In genomic region chr11:46719048-46719542, GRCh38 we compare ENCODE assay signal across 20 cellular contexts. TPM values are rescaled to one million over a fixed set of nuclear protein-coding genes. Genes with fewer than 3 reads are reported as not detected.
A peak's percentile ranks its signal among the peaks of the same experiment; 100 is the strongest.
DNase-seq lines count a peak whose midpoint lies in the region; ATAC-seq and TF ChIP-seq lines count a peak whose summit lies in the region.
"Had no signal": no experiment of that assay in that cellular context is flagged by ENCODE, and none has a peak within 500 bp of the region (broad histone marks: within the 10 kb centered on the region; RNA-seq: fewer than 3 reads in every experiment).

Gene F2 (plus strand): TSS chr11:46719213. CDS start chr11:46719236, 23 bp downstream.

- H3K4me3 ChIP-seq in NT2/D1 (ENCODE audit: insufficient read length, low read depth) (no peak within 1 kb of the TSS), hepatocyte (no peak within 1 kb of the TSS), Peyer's patch (peak within 1 kb of the TSS in 1 of 4 donors; percentile 21)
- H3K4me3 ChIP-seq: lung had no signal

- H3K27me3 Mint-ChIP-seq in activated CD8-positive, alpha-beta T cell treated with anti-CD3 and anti-CD28 coated beads, Interleukin-2, amount 10 ng/mL, durations not matched to agents 7 days and 5 days (ENCODE audit: low read depth) = no peaks in the 10 kb centered on the region
- no peaks in the 10 kb centered on the region for H3K27me3 Mint-ChIP-seq in activated CD8-positive, alpha-beta T cell treated with anti-CD3 and anti-CD28 coated beads for 36 hours

- H3K79me2 ChIP-seq in hepatocyte = no peaks in the 10 kb centered on the region

- H3K27me3 ChIP-seq in NT2/D1 (ENCODE audit: insufficient read depth, insufficient read length) (no peaks in the 10 kb centered on the region), hepatocyte (no peaks in the 10 kb centered on the region), Peyer's patch (no peaks in the 10 kb centered on the region)
- H3K27me3 ChIP-seq: foreskin keratinocyte had no signal

- H3K9ac ChIP-seq in NT2/D1 (ENCODE audit: insufficient read length, low read depth) = peak within 1 kb of the TSS; percentile 44

- H4K20me1 ChIP-seq in hepatocyte (ENCODE audit: insufficient read depth, poor library complexity, severe bottlenecking) = no peaks in the 10 kb centered on the region

- H3K4me3 Mint-ChIP-seq in activated CD8-positive, alpha-beta T cell treated with anti-CD3 and anti-CD28 coated beads, Interleukin-2, amount 10 ng/mL, durations not matched to agents 7 days and 5 days = no peak within 1 kb of the TSS
- H3K4me3 Mint-ChIP-seq in activated CD8-positive, alpha-beta T cell treated with anti-CD3 and anti-CD28 coated beads for 36 hours = no peak within 1 kb of the TSS
- H3K4me3 Mint-ChIP-seq: activated T-cell treated with anti-CD3 and anti-CD28 coated beads, Interleukin-2, amount 50 U/mL, for 72 hours had no signal

- H3K9me3 ChIP-seq in NT2/D1 (ENCODE audit: insufficient read depth, low read length) = no peaks in the 10 kb centered on the region
- no peaks in the 10 kb centered on the region for H3K9me3 ChIP-seq in hepatocyte (ENCODE audit: low read depth)
- H3K9me3 ChIP-seq in Peyer's patch = no peaks in the 10 kb centered on the region

- DNase-seq in activated CD8-positive, alpha-beta T cell treated with anti-CD3 and anti-CD28 coated beads, Interleukin-2, amount 10 ng/mL, durations not matched to agents 7 days and 5 days = no peak
- DNase-seq in activated CD8-positive, alpha-beta T cell treated with anti-CD3 and anti-CD28 coated beads for 36 hours = no peak
- no peak for DNase-seq in NT2/D1 (ENCODE audit: low read depth, low spot score)
- DNase-seq in hepatocyte (ENCODE audit: low spot score) = peak; percentile 34
- DNase-seq in renal cortical epithelial cell (ENCODE audit: low read depth) = peak; percentile 74
- DNase-seq in stimulated activated CD4-positive, alpha-beta T cell treated with anti-CD3 and anti-CD28 coated beads, Interleukin-4, amount 100 ng/mL, for 24 hours = no peak
- DNase-seq in Peyer's patch = no peak
- DNase-seq: activated CD4-positive, alpha-beta T cell treated with anti-CD3 and anti-CD28 coated beads, Interleukin-2, amount 50 U/mL, for 1 hour; activated T-cell treated with anti-CD3 and anti-CD28 coated beads, Interleukin-2, amount 50 U/mL, for 72 hours; cerebellar nuclear complex; foreskin keratinocyte; NCI-H1105 treated with DMSO at 0.1 percent for 48 hours; NCI-H2171; NK-92 treated with Interleukin-12 subunit alpha and Interleukin-12 subunit beta, amount 100 ng/mL, for 24 hours; SIG-M5; stimulated activated CD4-positive, alpha-beta T cell treated with anti-CD3 and anti-CD28 coated beads, Interleukin-4, amount 100 ng/mL, for 4 hours had no signal

- H3K27ac ChIP-seq in hepatocyte = peak within 1 kb of the TSS; percentile 37
- peak within 1 kb of the TSS in 1 of 4 donors; percentile 35 for H3K27ac ChIP-seq in Peyer's patch
- H3K27ac ChIP-seq: foreskin keratinocyte had no signal

- 76% methylated on average over 7 of the region's 7 CpGs for WGBS in hepatocyte (ENCODE audit: low lambda C conversion rate, missing lambda C conversion rate)

- H3K4me1 ChIP-seq in NT2/D1 (ENCODE audit: insufficient read depth, insufficient read length) (peaks cover 14% of the 10 kb centered on the region), hepatocyte (ENCODE audit: insufficient read depth) (no peaks in the 10 kb centered on the region), Peyer's patch (no peaks in the 10 kb centered on the region)

- intact Hi-C loops in activated CD8-positive, alpha-beta T cell treated with anti-CD3 and anti-CD28 coated beads for 36 hours (cut with micrococcal nuclease) = no loop called here

- no peak for ATAC-seq in activated CD8-positive, alpha-beta T cell treated with anti-CD3 and anti-CD28 coated beads, Interleukin-2, amount 10 ng/mL, durations not matched to agents 7 days and 5 days
- no peak for ATAC-seq in activated CD8-positive, alpha-beta T cell treated with anti-CD3 and anti-CD28 coated beads for 36 hours
- no peak for ATAC-seq in HG03460 (IDR thresholded peaks at IDR 0.05; ENCODE audit: unreplicated experiment)
- ATAC-seq: foreskin keratinocyte had no signal

- TF ChIP-seq POLR2A in Peyer's patch (IDR thresholded peaks at IDR 0.05) = no peak

- peak within 1 kb of the TSS; percentile 5 for H2AFZ ChIP-seq in hepatocyte

- H3K36me3 Mint-ChIP-seq in activated CD8-positive, alpha-beta T cell treated with anti-CD3 and anti-CD28 coated beads, Interleukin-2, amount 10 ng/mL, durations not matched to agents 7 days and 5 days (ENCODE audit: low read depth) = no peaks in the 10 kb centered on the region
- H3K36me3 Mint-ChIP-seq in activated CD8-positive, alpha-beta T cell treated with anti-CD3 and anti-CD28 coated beads for 36 hours (ENCODE audit: low read depth) = no peaks in the 10 kb centered on the region

- H3K9me2 ChIP-seq in hepatocyte (replicated peaks; ENCODE audit: insufficient read depth) = no peaks in the 10 kb centered on the region

- no peak for TF ChIP-seq CTCF in activated CD8-positive, alpha-beta T cell treated with anti-CD3 and anti-CD28 coated beads for 36 hours (IDR thresholded peaks at IDR 0.05)
- TF ChIP-seq CTCF in hepatocyte (IDR thresholded peaks at IDR 0.05; ENCODE audit: poor library complexity) (no peak), Peyer's patch (IDR thresholded peaks at IDR 0.05) (no peak)

- POLR2A ChIA-PET in activated CD8-positive, alpha-beta T cell treated with anti-CD3 and anti-CD28 coated beads, Interleukin-2, amount 10 ng/mL, durations not matched to agents 7 days and 5 days (lab: Charles Lee) = no interaction called here
- POLR2A ChIA-PET in activated CD8-positive, alpha-beta T cell treated with anti-CD3 and anti-CD28 coated beads for 36 hours (lab: Charles Lee) = interaction anchor here (1.0 kb wide), 1 partner anchor 14 kb away, joined by 3 read pairs; no protein-coding TSS in a partner anchor

- no peaks in the 10 kb centered on the region for H3K9me3 Mint-ChIP-seq in activated CD8-positive, alpha-beta T cell treated with anti-CD3 and anti-CD28 coated beads, Interleukin-2, amount 10 ng/mL, durations not matched to agents 7 days and 5 days (ENCODE audit: insufficient read depth)
- no peaks in the 10 kb centered on the region for H3K9me3 Mint-ChIP-seq in activated CD8-positive, alpha-beta T cell treated with anti-CD3 and anti-CD28 coated beads for 36 hours
- H3K9me3 Mint-ChIP-seq: activated T-cell treated with anti-CD3 and anti-CD28 coated beads, Interleukin-2, amount 50 U/mL, for 72 hours had no signal

- H3K36me3 ChIP-seq in NT2/D1 (ENCODE audit: insufficient read depth, insufficient read length, low read length) (no peaks in the 10 kb centered on the region), hepatocyte (replicated peaks; ENCODE audit: insufficient read depth, low read depth) (no peaks in the 10 kb centered on the region), Peyer's patch (no peaks in the 10 kb centered on the region)

- peaks cover 8% of the 10 kb centered on the region for H3K4me1 Mint-ChIP-seq in activated CD8-positive, alpha-beta T cell treated with anti-CD3 and anti-CD28 coated beads, Interleukin-2, amount 10 ng/mL, durations not matched to agents 7 days and 5 days (ENCODE audit: low read depth)
- peaks cover 6% of the 10 kb centered on the region for H3K4me1 Mint-ChIP-seq in activated CD8-positive, alpha-beta T cell treated with anti-CD3 and anti-CD28 coated beads for 36 hours (ENCODE audit: low read depth)

- CTCF ChIA-PET in activated CD8-positive, alpha-beta T cell treated with anti-CD3 and anti-CD28 coated beads, Interleukin-2, amount 10 ng/mL, durations not matched to agents 7 days and 5 days (lab: Charles Lee) = no interaction called here
- CTCF ChIA-PET in activated CD8-positive, alpha-beta T cell treated with anti-CD3 and anti-CD28 coated beads for 36 hours (lab: Charles Lee) = no interaction called here

- H3K4me2 ChIP-seq in hepatocyte = peak within 1 kb of the TSS; percentile 23

- H3K27ac Mint-ChIP-seq in activated CD8-positive, alpha-beta T cell treated with anti-CD3 and anti-CD28 coated beads, Interleukin-2, amount 10 ng/mL, durations not matched to agents 7 days and 5 days = peak within 1 kb of the TSS; percentile 49
- no peak within 1 kb of the TSS for H3K27ac Mint-ChIP-seq in activated CD8-positive, alpha-beta T cell treated with anti-CD3 and anti-CD28 coated beads for 36 hours
- H3K27ac Mint-ChIP-seq: activated T-cell treated with anti-CD3 and anti-CD28 coated beads, Interleukin-2, amount 50 U/mL, for 72 hours had no signal

RNA-seq across cellular contexts. Expression of gene F2, which starts in this region (rescaled TPM):
- total RNA-seq in activated CD8-positive, alpha-beta T cell treated with anti-CD3 and anti-CD28 coated beads, Interleukin-2, amount 10 ng/mL, durations not matched to agents 7 days and 5 days = under 1 TPM in 1 of 2 experiments, not detected in 1; 0.16 TPM
- total RNA-seq in activated CD8-positive, alpha-beta T cell treated with anti-CD3 and anti-CD28 coated beads for 36 hours = not detected
- total RNA-seq in hepatocyte (79.7 and 85.9 TPM in 2 replicates), renal cortical epithelial cell (1.1 TPM in 1 of 2 replicates, not detected in the other), Peyer's patch (under 1 TPM in 1 of 4 donors, not detected in 3; 0.53 TPM)
- 96.2 and 111 TPM in 2 replicates for polyA plus RNA-seq in hepatocyte
- total RNA-seq: A673; activated T-cell treated with anti-CD3 and anti-CD28 coated beads, Interleukin-2, amount 50 U/mL, for 72 hours; foreskin keratinocyte; ureter had no signal
- polyA plus RNA-seq: foreskin keratinocyte had no signal

Comparison
In these comparisons a context has a peak if more than half of its experiments do, and no peak if none do; other contexts are left out.
1. RNA of gene F2 (total RNA-seq): 79.7 to 85.9 TPM in hepatocyte; 1.1 TPM in renal cortical epithelial cell, 0.16 TPM in activated CD8-positive, alpha-beta T cell treated with anti-CD3 and anti-CD28 coated beads, Interleukin-2, amount 10 ng/mL, durations not matched to agents 7 days and 5 days, not detected in activated CD8-positive, alpha-beta T cell treated with anti-CD3 and anti-CD28 coated beads for 36 hours and 0.53 TPM in Peyer's patch; every median in the first group is over 10 times any median in the second.
2. DNase-seq: peak in hepatocyte (single experiment) and renal cortical epithelial cell (single experiment); none in activated CD8-positive, alpha-beta T cell treated with anti-CD3 and anti-CD28 coated beads, Interleukin-2, amount 10 ng/mL, durations not matched to agents 7 days and 5 days (single experiment), activated CD8-positive, alpha-beta T cell treated with anti-CD3 and anti-CD28 coated beads for 36 hours (single experiment), NT2/D1 (single experiment), stimulated activated CD4-positive, alpha-beta T cell treated with anti-CD3 and anti-CD28 coated beads, Interleukin-4, amount 100 ng/mL, for 24 hours (single experiment) and Peyer's patch (0 of 3).